ENCODE assay signal across 25 cellular contexts in the genomic region with DNA sequence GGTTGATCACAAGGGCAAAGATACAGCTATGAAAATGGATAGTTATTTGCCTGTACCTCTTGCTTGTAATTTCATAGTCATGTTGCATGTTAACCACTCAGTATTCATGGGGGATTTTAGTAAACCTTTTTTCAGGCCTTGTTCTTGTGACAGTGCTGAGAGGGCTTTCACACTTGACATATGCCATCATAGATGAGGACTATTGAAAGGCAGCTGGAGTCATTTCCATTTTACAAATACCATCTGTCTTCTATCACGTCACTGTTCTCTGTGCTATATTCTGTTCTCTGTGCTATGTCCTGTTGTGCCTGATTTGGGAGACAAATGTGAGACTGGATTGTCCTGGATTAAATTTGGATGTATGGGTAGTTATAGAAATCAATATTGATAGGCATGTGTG.
DNase-seq lines count a peak whose midpoint lies in the region; ATAC-seq and TF ChIP-seq lines count a peak whose summit lies in the region.
"Had no signal": no experiment of that assay in that cellular context is flagged by ENCODE, and none has a peak within 500 bp of the region (broad histone marks: within the 10 kb centered on the region; RNA-seq: fewer than 3 reads in every experiment).

No MANE protein-coding gene starts in this region.

- TF ChIP-seq CTCF in PC-3 (conservative IDR thresholded peaks at IDR 0.05; ENCODE audit: low read depth, low read length) (no peak), foreskin keratinocyte (conservative IDR thresholded peaks at IDR 0.05) (no peak), suprapubic skin (IDR thresholded peaks at IDR 0.05) (no peak), ascending aorta (IDR thresholded peaks at IDR 0.05) (no peak)

- H3K4me1 ChIP-seq in PC-3 (ENCODE audit: insufficient read depth, low read length) (peaks cover 30% of the 10 kb centered on the region), foreskin keratinocyte (peaks cover 25% of the 10 kb centered on the region), suprapubic skin (peaks cover 22% of the 10 kb centered on the region), ascending aorta (no peaks in the 10 kb centered on the region)
- H3K4me1 ChIP-seq: gastroesophageal sphincter, right lobe of liver, tibial artery had no signal

- H3K36me3 Mint-ChIP-seq in T-helper 17 cell (ENCODE audit: low read depth) = no peaks in the 10 kb centered on the region
- H3K36me3 Mint-ChIP-seq: CD4-positive, alpha-beta memory T cell had no signal

- TF ChIP-seq EP300 in suprapubic skin (IDR thresholded peaks at IDR 0.05) = no peak

- DNase-seq in NCI-H1694 treated with DMSO at 0.1 percent for 48 hours (lab: John Stamatoyannopoulos, UW) = peak; percentile 95
- no peak for DNase-seq in PC-3
- no peak for DNase-seq in foreskin keratinocyte
- DNase-seq in suprapubic skin (ENCODE audit: low spot score in 2 of 2) = no peak
- no peak for DNase-seq in posterior vena cava (ENCODE audit: low spot score)
- no peak for DNase-seq in T-helper 17 cell
- no peak for DNase-seq in ascending aorta (ENCODE audit: low spot score in 2 of 2)
- DNase-seq: activated CD4-positive, CD25-positive, alpha-beta regulatory T cell; activated effector memory CD4-positive, alpha-beta T cell treated with Interleukin-2 at 50 U/mL for 16 hours; CD4-positive, alpha-beta memory T cell; effector memory CD8-positive, alpha-beta T cell; GDM1; IMR-90; NCI-H1105; NCI-H82; right lobe of liver; stimulated activated CD4-positive, alpha-beta T cell treated with anti-CD3 and anti-CD28 coated beads, Interleukin-15, amount 100 ng/mL, for 24 hours; stimulated activated naive CD8-positive, alpha-beta T cell treated with anti-CD3 and anti-CD28 coated beads, Interleukin-15, amount 100 ng/mL, for 72 hours; T-helper 9 cell; tibial artery had no signal

- H2AFZ ChIP-seq in PC-3 (ENCODE audit: low read length) = 0 out of 2 replicates have a peak overlapping the region, but pooled peaks have one; percentile 29
- H2AFZ ChIP-seq: GM23338 had no signal

- H3K9ac ChIP-seq in PC-3 (ENCODE audit: low read length) = no peak overlapping the region

- H3K27ac ChIP-seq in PC-3 (ENCODE audit: low read length) (peak overlapping the region; percentile 58), foreskin keratinocyte (peak overlapping the region; percentile 75), suprapubic skin (peak overlapping the region; percentile 72), ascending aorta (no peak overlapping the region)
- H3K27ac ChIP-seq: gastroesophageal sphincter, right lobe of liver, tibial artery had no signal

- H4K20me1 ChIP-seq in PC-3 (ENCODE audit: low read length) = no peaks in the 10 kb centered on the region

- H3K9me3 ChIP-seq in PC-3 (ENCODE audit: low read length) (no peaks in the 10 kb centered on the region), suprapubic skin (no peaks in the 10 kb centered on the region), T-helper 17 cell (ENCODE audit: control insufficient read depth, low read length, poor library complexity, severe bottlenecking) (no peaks in the 10 kb centered on the region), ascending aorta (no peaks in the 10 kb centered on the region)
- H3K9me3 ChIP-seq: pancreas, right lobe of liver, tibial artery had no signal

- POLR2A ChIA-PET in PC-3 (lab: Charles Lee; ENCODE audit: unreplicated experiment) = no interaction called here

- no peaks in the 10 kb centered on the region for H3K9me2 ChIP-seq in PC-3 (replicated peaks; ENCODE audit: low read length)

- H3K79me2 ChIP-seq in PC-3 (ENCODE audit: low read length) = no peaks in the 10 kb centered on the region

- no peaks in the 10 kb centered on the region for H3F3A ChIP-seq in PC-3 (ENCODE audit: low read length, unreplicated experiment)

- H3K27me3 ChIP-seq in PC-3 (ENCODE audit: low read length) = no peaks in the 10 kb centered on the region
- H3K27me3 ChIP-seq in foreskin keratinocyte = no peaks in the 10 kb centered on the region
- H3K27me3 ChIP-seq in suprapubic skin = no peaks in the 10 kb centered on the region
- no peaks in the 10 kb centered on the region for H3K27me3 ChIP-seq in ascending aorta
- H3K27me3 ChIP-seq: gastroesophageal sphincter, pancreas, right lobe of liver, tibial artery had no signal

- ATAC-seq in PC-3 = no peak
- ATAC-seq in foreskin keratinocyte = peak; percentile 1
- ATAC-seq in T-helper 17 cell = no peak
- ATAC-seq: effector memory CD8-positive, alpha-beta T cell; gastroesophageal sphincter; GM23338; right lobe of liver; stimulated activated naive CD8-positive, alpha-beta T cell treated with anti-CD3 and anti-CD28 coated beads, Interleukin-15, amount 100 ng/mL, for 72 hours had no signal

- no peak for TF ChIP-seq POLR2A in suprapubic skin (IDR thresholded peaks at IDR 0.05)

- intact Hi-C loops in PC-3 (cut with micrococcal nuclease) (no loop called here), posterior vena cava (cut with DNase I) (no loop called here), ascending aorta (cut with DNase I) (no loop called here)

- H3K4me2 ChIP-seq in PC-3 (ENCODE audit: low read length) = peak overlapping the region; percentile 73
- H3K4me2 ChIP-seq: GM23338 had no signal

- BruUV-seq in PC-3 (replicated peaks; lab: Mats Ljungman, UMichigan) = no TSS peak

- H3K27ac Mint-ChIP-seq in T-helper 17 cell = no peak overlapping the region
- H3K27ac Mint-ChIP-seq: activated CD4-positive, alpha-beta memory T cell treated with anti-CD3 and anti-CD28 coated beads for 36 hours; CD4-positive, alpha-beta memory T cell; effector memory CD8-positive, alpha-beta T cell; GM23338; stimulated activated naive CD8-positive, alpha-beta T cell treated with anti-CD3 and anti-CD28 coated beads, Interleukin-15, amount 100 ng/mL, for 72 hours had no signal

- WGBS in suprapubic skin = 50% methylated on average over 1 of the region's 1 CpG

- no peaks in the 10 kb centered on the region for H3K36me3 ChIP-seq in PC-3 (ENCODE audit: low read depth, low read length)
- H3K36me3 ChIP-seq in suprapubic skin = no peaks in the 10 kb centered on the region
- H3K36me3 ChIP-seq in ascending aorta = no peaks in the 10 kb centered on the region
- H3K36me3 ChIP-seq: gastroesophageal sphincter, pancreas, right lobe of liver, tibial artery had no signal

- no peaks in the 10 kb centered on the region for H3K27me3 Mint-ChIP-seq in T-helper 17 cell
- H3K27me3 Mint-ChIP-seq: effector memory CD8-positive, alpha-beta T cell had no signal

- H3K4me3 Mint-ChIP-seq in T-helper 17 cell = no peak overlapping the region
- H3K4me3 Mint-ChIP-seq: activated CD4-positive, alpha-beta memory T cell treated with anti-CD3 and anti-CD28 coated beads for 36 hours; CD4-positive, alpha-beta memory T cell; effector memory CD8-positive, alpha-beta T cell; GM23338; nephron; stimulated activated naive CD8-positive, alpha-beta T cell treated with anti-CD3 and anti-CD28 coated beads, Interleukin-15, amount 100 ng/mL, for 72 hours had no signal

- CTCF ChIA-PET in PC-3 (lab: Charles Lee) = no interaction called here

- H3K4me3 ChIP-seq in PC-3 (ENCODE audit: low read length) (no peak overlapping the region), suprapubic skin (no peak overlapping the region), ascending aorta (no peak overlapping the region)
- H3K4me3 ChIP-seq: gastroesophageal sphincter, GM23338, pancreas, right lobe of liver, tibial artery had no signal

- H3K4me1 Mint-ChIP-seq in T-helper 17 cell = peaks cover 8% of the 10 kb centered on the region

Comparison
In these comparisons a context has a peak if more than half of its experiments do, and no peak if none do; other contexts are left out.
1. H3K27ac ChIP-seq: peak in PC-3 (single experiment), foreskin keratinocyte (single experiment) and suprapubic skin (single experiment); none in ascending aorta (0 of 2).